Comparison of ENCODE assay signal across 8 cellular contexts in genomic region chr19:10870955-10871603, GRCh38. TPM values are rescaled to one million over a fixed set of nuclear protein-coding genes. Genes with fewer than 3 reads are reported as not detected.
DNase-seq lines count a peak whose midpoint lies in the region; ATAC-seq and TF ChIP-seq lines count a peak whose summit lies in the region.

CARM1 (plus strand) TSS chr19:10871553; CDS start chr19:10871703, 150 bp downstream.

- TF ChIP-seq POLR2A in GM15510 (IDR thresholded peaks at IDR 0.05; ENCODE audit: borderline replicate concordance, extremely low read depth, insufficient read length) = peak; percentile 11

- H3K36me3 Mint-ChIP-seq in progenitor cell of endocrine pancreas (ENCODE audit: insufficient read depth) = no peaks in the 10 kb centered on the region

- DNase-seq in NCI-H1694 (lab: John Stamatoyannopoulos, UW) (peak; percentile 85), amniotic epithelial cell (ENCODE audit: low read depth) (peak; percentile 94), heart right ventricle (peak; percentile 99 to 100), progenitor cell of endocrine pancreas (ENCODE audit: low spot score, unreplicated experiment) (peak; percentile 99), upper lobe of right lung (peak; percentile 100)

- peaks cover 0 to 4% (median 0%) of the 10 kb centered on the region in 9 donors for H3K36me3 ChIP-seq in heart right ventricle
- H3K36me3 ChIP-seq in upper lobe of right lung = no peaks in the 10 kb centered on the region

- WGBS in heart right ventricle, 2 donors = 0 to 1% methylated on average over 59 to 89 of the region's 99 CpGs

- H3K27ac Mint-ChIP-seq in progenitor cell of endocrine pancreas = peak within 1 kb of the TSS; percentile 90

- H3K4me1 ChIP-seq in heart right ventricle (peaks cover 5 to 55% (median 21%) of the 10 kb centered on the region in 9 donors), upper lobe of right lung (peaks cover 17% of the 10 kb centered on the region)

- peaks cover 9% of the 10 kb centered on the region for H3K4me1 Mint-ChIP-seq in progenitor cell of endocrine pancreas (ENCODE audit: low read depth)

- H3K27me3 Mint-ChIP-seq in progenitor cell of endocrine pancreas = no peaks in the 10 kb centered on the region

- peak; percentile 80 for ATAC-seq in HG02885 (IDR thresholded peaks at IDR 0.05; ENCODE audit: poor library complexity, unreplicated experiment)
- peak; percentile 95 to 97 (median 96) for ATAC-seq in heart right ventricle
- ATAC-seq in upper lobe of right lung = peak; percentile 96

- peak; percentile 40 to 88 (median 68) for TF ChIP-seq CTCF in heart right ventricle (IDR thresholded peaks at IDR 0.05)
- peak; percentile 69 for TF ChIP-seq CTCF in progenitor cell of endocrine pancreas (IDR thresholded peaks at IDR 0.05; ENCODE audit: unreplicated experiment)
- TF ChIP-seq CTCF in upper lobe of right lung (IDR thresholded peaks at IDR 0.05) = peak; percentile 58

- peak within 1 kb of the TSS; percentile 79 for H3K4me3 Mint-ChIP-seq in progenitor cell of endocrine pancreas (ENCODE audit: low read depth)

- H3K27me3 ChIP-seq in heart right ventricle (no peaks in the 10 kb centered on the region), upper lobe of right lung (no peaks in the 10 kb centered on the region)

- no peaks in the 10 kb centered on the region for H3K9me3 ChIP-seq in heart right ventricle
- H3K9me3 ChIP-seq in upper lobe of right lung = no peaks in the 10 kb centered on the region

- peak within 1 kb of the TSS; percentile 55 to 99 (median 70) for H3K4me3 ChIP-seq in heart right ventricle
- H3K4me3 ChIP-seq in upper lobe of right lung = peak within 1 kb of the TSS; percentile 63

- intact Hi-C loops in T-helper 1 cell treated with Interleukin-12 subunit alpha and Interleukin-12 subunit beta and Interleukin-4 antibody, amounts not matched to agents 30 ng/mL and 1 ng/mL, for 36 hours (cut with micrococcal nuclease) = loop anchor here (1.0 to 2.0 kb wide), 12 partner anchors 8 to 475 kb away; partner anchors contain the start of genes CCDC159, ILF3, KEAP1 and KRI1
- intact Hi-C loops in heart right ventricle (cut with DNase I) = loop anchor here in 5 of 10 donors (5.0 to 10.0 kb wide), 2 partner anchors 54 to 56 kb away; partner anchors contain the start of genes TIMM29 (in 5 of the 5) and YIPF2 (in 5 of the 5)
- intact Hi-C loops in upper lobe of right lung (cut with DNase I) = no loop called here

- H3K27ac ChIP-seq in heart right ventricle (peak within 1 kb of the TSS; percentile 64 to 90 (median 80)), upper lobe of right lung (peak within 1 kb of the TSS; percentile 71)

- no peaks in the 10 kb centered on the region for H3K9me3 Mint-ChIP-seq in progenitor cell of endocrine pancreas (ENCODE audit: low read depth)

RNA-seq across cellular contexts. Expression of gene CARM1, which starts in this region (rescaled TPM):
- total RNA-seq in T-helper 1 cell treated with Interleukin-12 subunit alpha and Interleukin-12 subunit beta and Interleukin-4 antibody, amounts not matched to agents 30 ng/mL and 1 ng/mL, for 36 hours = 44.2 and 44.6 TPM in 2 replicates
- 10 to 100 TPM; 25.8 to 45.4 (median 28.8) TPM for total RNA-seq in heart right ventricle
- 10 to 100 TPM; 26.2 to 27.4 TPM for polyA plus RNA-seq in heart right ventricle
- 77.6 and 86.0 TPM in 2 replicates for total RNA-seq in progenitor cell of endocrine pancreas
- 25.5 TPM for total RNA-seq in upper lobe of right lung

Comparison
In these comparisons a context has a peak if more than half of its experiments do, and no peak if none do; other contexts are left out.
1. Peak in every context shown above with its lines: DNase-seq, ATAC-seq, H3K4me3 ChIP-seq and H3K27ac ChIP-seq.